Comparison of ENCODE assay signal across 13 cellular contexts in genomic region chr10:12214093-12214492, GRCh38. TPM values are rescaled to one million over a fixed set of nuclear protein-coding genes. Genes with fewer than 3 reads are reported as not detected.
DNase-seq lines count a peak whose midpoint lies in the region; ATAC-seq and TF ChIP-seq lines count a peak whose summit lies in the region.
"Had no signal": no experiment of that assay in that cellular context is flagged by ENCODE, and none has a peak within 500 bp of the region (broad histone marks: within the 10 kb centered on the region; RNA-seq: fewer than 3 reads in every experiment).

No MANE protein-coding gene starts in this region.

- H3K27ac ChIP-seq in muscle layer of colon (ENCODE audit: low read depth, low read length) (peak overlapping the region; percentile 65), thoracic aorta (peak overlapping the region; percentile 15 to 29)
- H3K27ac ChIP-seq: foreskin keratinocyte, right lobe of liver had no signal

- H3K27me3 ChIP-seq in muscle layer of colon (ENCODE audit: control insufficient read depth in 1 of 2, insufficient read depth in 2 of 2, low read length in 2 of 2) (no peaks in the 10 kb centered on the region), thoracic aorta (replicated peaks; ENCODE audit: insufficient read depth) (no peaks in the 10 kb centered on the region)
- H3K27me3 ChIP-seq: foreskin keratinocyte, right lobe of liver had no signal

- no peaks in the 10 kb centered on the region for H3K27me3 Mint-ChIP-seq in activated CD4-positive, alpha-beta memory T cell treated with anti-CD3 and anti-CD28 coated beads for 36 hours
- no peaks in the 10 kb centered on the region for H3K27me3 Mint-ChIP-seq in activated CD4-positive, alpha-beta memory T cell treated with anti-CD3 and anti-CD28 coated beads, Interleukin-2, amount 10 ng/mL, durations not matched to agents 7 days and 5 days
- no peaks in the 10 kb centered on the region for H3K27me3 Mint-ChIP-seq in activated T-helper 17 cell treated with anti-CD3 and anti-CD28 coated beads, Interleukin-2, amount 50 U/mL, for 72 hours

- no peak for DNase-seq in activated CD4-positive, alpha-beta memory T cell treated with anti-CD3 and anti-CD28 coated beads for 36 hours
- DNase-seq in activated CD4-positive, alpha-beta memory T cell treated with anti-CD3 and anti-CD28 coated beads, Interleukin-2, amount 10 ng/mL, durations not matched to agents 7 days and 5 days, result no peak
- no peak for DNase-seq in thoracic aorta (ENCODE audit: low spot score)
- no peak for DNase-seq in activated CD4-positive, CD25-positive, alpha-beta regulatory T cell (lab: John Stamatoyannopoulos, UW)
- DNase-seq in NCI-H526 treated with DMSO at 0.1 percent for 48 hours (lab: John Stamatoyannopoulos, UW), result no peak
- DNase-seq: NCI-H524 treated with DMSO at 0.1 percent for 48 hours, right lobe of liver had no signal

- H3K9me3 Mint-ChIP-seq in activated CD4-positive, alpha-beta memory T cell treated with anti-CD3 and anti-CD28 coated beads for 36 hours, result no peaks in the 10 kb centered on the region
- H3K9me3 Mint-ChIP-seq in activated CD4-positive, alpha-beta memory T cell treated with anti-CD3 and anti-CD28 coated beads, Interleukin-2, amount 10 ng/mL, durations not matched to agents 7 days and 5 days, result no peaks in the 10 kb centered on the region
- no peaks in the 10 kb centered on the region for H3K9me3 Mint-ChIP-seq in activated T-helper 17 cell treated with anti-CD3 and anti-CD28 coated beads, Interleukin-2, amount 50 U/mL, for 72 hours

- intact Hi-C loops in activated CD4-positive, alpha-beta memory T cell treated with anti-CD3 and anti-CD28 coated beads for 36 hours (cut with micrococcal nuclease), result no loop called here

- H3K4me1 ChIP-seq in muscle layer of colon (ENCODE audit: insufficient read depth, low read length) (peaks cover 20% of the 10 kb centered on the region), thoracic aorta (ENCODE audit: control insufficient read depth in 1 of 2, low read depth in 2 of 2) (peaks cover 0 to 6% of the 10 kb centered on the region in 2 donors)
- H3K4me1 ChIP-seq: foreskin keratinocyte had no signal

- peak overlapping the region; percentile 79 for H3K27ac Mint-ChIP-seq in activated CD4-positive, alpha-beta memory T cell treated with anti-CD3 and anti-CD28 coated beads for 36 hours
- no peak overlapping the region for H3K27ac Mint-ChIP-seq in activated CD4-positive, alpha-beta memory T cell treated with anti-CD3 and anti-CD28 coated beads, Interleukin-2, amount 10 ng/mL, durations not matched to agents 7 days and 5 days
- peak overlapping the region; percentile 73 for H3K27ac Mint-ChIP-seq in activated T-helper 17 cell treated with anti-CD3 and anti-CD28 coated beads, Interleukin-2, amount 50 U/mL, for 72 hours

- POLR2A ChIA-PET in activated CD4-positive, alpha-beta memory T cell treated with anti-CD3 and anti-CD28 coated beads for 36 hours (lab: Charles Lee), result interaction anchor here (0.6 kb wide), 1 partner anchor 469 kb away, joined by 4 read pairs; no protein-coding TSS in a partner anchor
- POLR2A ChIA-PET in activated CD4-positive, alpha-beta memory T cell treated with anti-CD3 and anti-CD28 coated beads, Interleukin-2, amount 10 ng/mL, durations not matched to agents 7 days and 5 days (lab: Charles Lee), result interaction anchor here (0.5 to 1.0 kb wide), 2 partner anchors 19 to 66 kb away, joined by 3 read pairs; partner anchors contain the start of genes CDC123 and NUDT5

- peak overlapping the region; percentile 36 for H3K9ac ChIP-seq in muscle layer of colon (ENCODE audit: low read length)

- H3K4me3 Mint-ChIP-seq in activated CD4-positive, alpha-beta memory T cell treated with anti-CD3 and anti-CD28 coated beads for 36 hours, result no peak overlapping the region
- no peak overlapping the region for H3K4me3 Mint-ChIP-seq in activated CD4-positive, alpha-beta memory T cell treated with anti-CD3 and anti-CD28 coated beads, Interleukin-2, amount 10 ng/mL, durations not matched to agents 7 days and 5 days
- peak overlapping the region; percentile 47 for H3K4me3 Mint-ChIP-seq in activated T-helper 17 cell treated with anti-CD3 and anti-CD28 coated beads, Interleukin-2, amount 50 U/mL, for 72 hours

- H3K4me3 ChIP-seq in muscle layer of colon (ENCODE audit: low read depth in 1 of 2, low read length in 2 of 2) (no peak overlapping the region), thoracic aorta (no peak overlapping the region)
- H3K4me3 ChIP-seq: K562 had no signal

- H3K36me3 ChIP-seq in muscle layer of colon (ENCODE audit: insufficient read depth, low read length) (peaks cover 36% of the 10 kb centered on the region), thoracic aorta (peaks cover 25% of the 10 kb centered on the region)

- no peak for TF ChIP-seq CTCF in thoracic aorta (IDR thresholded peaks at IDR 0.05)

- peaks cover 16% of the 10 kb centered on the region for H3K4me1 Mint-ChIP-seq in activated CD4-positive, alpha-beta memory T cell treated with anti-CD3 and anti-CD28 coated beads for 36 hours (ENCODE audit: low read depth)
- H3K4me1 Mint-ChIP-seq in activated CD4-positive, alpha-beta memory T cell treated with anti-CD3 and anti-CD28 coated beads, Interleukin-2, amount 10 ng/mL, durations not matched to agents 7 days and 5 days, result peaks cover 19% of the 10 kb centered on the region
- peaks cover 15% of the 10 kb centered on the region for H3K4me1 Mint-ChIP-seq in activated T-helper 17 cell treated with anti-CD3 and anti-CD28 coated beads, Interleukin-2, amount 50 U/mL, for 72 hours

- no peaks in the 10 kb centered on the region for H3K9me3 ChIP-seq in muscle layer of colon (ENCODE audit: low read length)
- no peaks in the 10 kb centered on the region for H3K9me3 ChIP-seq in thoracic aorta
- H3K9me3 ChIP-seq: right lobe of liver had no signal

- peaks cover 45% of the 10 kb centered on the region for H3K36me3 Mint-ChIP-seq in activated CD4-positive, alpha-beta memory T cell treated with anti-CD3 and anti-CD28 coated beads for 36 hours
- peaks cover 57% of the 10 kb centered on the region for H3K36me3 Mint-ChIP-seq in activated CD4-positive, alpha-beta memory T cell treated with anti-CD3 and anti-CD28 coated beads, Interleukin-2, amount 10 ng/mL, durations not matched to agents 7 days and 5 days (ENCODE audit: low read depth)
- H3K36me3 Mint-ChIP-seq in activated T-helper 17 cell treated with anti-CD3 and anti-CD28 coated beads, Interleukin-2, amount 50 U/mL, for 72 hours (ENCODE audit: low read depth), result peaks cover 97% of the 10 kb centered on the region

- no peak for ATAC-seq in activated T-helper 17 cell treated with anti-CD3 and anti-CD28 coated beads, Interleukin-2, amount 50 U/mL, for 72 hours (replicated peaks)
- ATAC-seq in thoracic aorta (ENCODE audit: insufficient number of reproducible peaks, low FRiP score, low read depth) (no peak), GM19463 (IDR thresholded peaks at IDR 0.05; ENCODE audit: unreplicated experiment) (no peak)
- ATAC-seq: foreskin keratinocyte, Right ventricle myocardium inferior had no signal

- CTCF ChIA-PET in activated CD4-positive, alpha-beta memory T cell treated with anti-CD3 and anti-CD28 coated beads for 36 hours (lab: Charles Lee), result interaction anchor here (0.6 to 4.0 kb wide), 38 partner anchors 8 to 874 kb away, joined by 3 to 36 read pairs (median 4); partner anchors contain the start of genes CDC123 and NUDT5
- CTCF ChIA-PET in activated CD4-positive, alpha-beta memory T cell treated with anti-CD3 and anti-CD28 coated beads, Interleukin-2, amount 10 ng/mL, durations not matched to agents 7 days and 5 days (lab: Charles Lee), result interaction anchor here (0.9 to 4.8 kb wide), 25 partner anchors 8 to 688 kb away, joined by 3 to 34 read pairs (median 5); no protein-coding TSS in a partner anchor

RNA-seq across cellular contexts. Expression of gene CDC123, which starts 18.1 kb away (rescaled TPM):
- 100 to 1,000 TPM; 134 TPM for total RNA-seq in activated CD4-positive, alpha-beta memory T cell treated with anti-CD3 and anti-CD28 coated beads for 36 hours
- 10 to 100 TPM; 89.5 to 95.1 TPM for total RNA-seq in activated CD4-positive, alpha-beta memory T cell treated with anti-CD3 and anti-CD28 coated beads, Interleukin-2, amount 10 ng/mL, durations not matched to agents 7 days and 5 days
- total RNA-seq in activated T-helper 17 cell treated with anti-CD3 and anti-CD28 coated beads, Interleukin-2, amount 50 U/mL, for 72 hours, result 100 to 1,000 TPM in 1 of 2 donors, 10 to 100 TPM in 1; 93.8 to 202 TPM
- 100 to 1,000 TPM in 1 of 2 donors, 10 to 100 TPM in 1; 74.2 to 171 TPM for total RNA-seq in thoracic aorta

RNA-seq across cellular contexts. Expression of gene NUDT5, which starts 18.4 kb away (rescaled TPM):
- total RNA-seq in activated CD4-positive, alpha-beta memory T cell treated with anti-CD3 and anti-CD28 coated beads for 36 hours, result 100 to 1,000 TPM; 115 to 118 TPM
- 10 to 100 TPM; 91.6 to 91.7 TPM for total RNA-seq in activated CD4-positive, alpha-beta memory T cell treated with anti-CD3 and anti-CD28 coated beads, Interleukin-2, amount 10 ng/mL, durations not matched to agents 7 days and 5 days
- total RNA-seq in activated T-helper 17 cell treated with anti-CD3 and anti-CD28 coated beads, Interleukin-2, amount 50 U/mL, for 72 hours, result 100 to 1,000 TPM in 1 of 2 donors, 10 to 100 TPM in 1; 99.1 to 139 TPM
- total RNA-seq in thoracic aorta, result 10 to 100 TPM; 44.7 to 53.9 TPM
